1 cellular context compared by ENCODE assay signal in genomic region chr16:12613131-12613991, GRCh38.
A peak's percentile ranks its signal among the peaks of the same experiment; 100 is the strongest.
TF ChIP-seq lines count a peak whose summit lies in the region.

No MANE protein-coding gene starts in this region.

TF ChIP-seq in HepG2, 621 proteins besides CTCF, POLR2A, EP300 and RAD21 (continued from another document and continues in another):
- TF ChIP-seq, protein P1, sequence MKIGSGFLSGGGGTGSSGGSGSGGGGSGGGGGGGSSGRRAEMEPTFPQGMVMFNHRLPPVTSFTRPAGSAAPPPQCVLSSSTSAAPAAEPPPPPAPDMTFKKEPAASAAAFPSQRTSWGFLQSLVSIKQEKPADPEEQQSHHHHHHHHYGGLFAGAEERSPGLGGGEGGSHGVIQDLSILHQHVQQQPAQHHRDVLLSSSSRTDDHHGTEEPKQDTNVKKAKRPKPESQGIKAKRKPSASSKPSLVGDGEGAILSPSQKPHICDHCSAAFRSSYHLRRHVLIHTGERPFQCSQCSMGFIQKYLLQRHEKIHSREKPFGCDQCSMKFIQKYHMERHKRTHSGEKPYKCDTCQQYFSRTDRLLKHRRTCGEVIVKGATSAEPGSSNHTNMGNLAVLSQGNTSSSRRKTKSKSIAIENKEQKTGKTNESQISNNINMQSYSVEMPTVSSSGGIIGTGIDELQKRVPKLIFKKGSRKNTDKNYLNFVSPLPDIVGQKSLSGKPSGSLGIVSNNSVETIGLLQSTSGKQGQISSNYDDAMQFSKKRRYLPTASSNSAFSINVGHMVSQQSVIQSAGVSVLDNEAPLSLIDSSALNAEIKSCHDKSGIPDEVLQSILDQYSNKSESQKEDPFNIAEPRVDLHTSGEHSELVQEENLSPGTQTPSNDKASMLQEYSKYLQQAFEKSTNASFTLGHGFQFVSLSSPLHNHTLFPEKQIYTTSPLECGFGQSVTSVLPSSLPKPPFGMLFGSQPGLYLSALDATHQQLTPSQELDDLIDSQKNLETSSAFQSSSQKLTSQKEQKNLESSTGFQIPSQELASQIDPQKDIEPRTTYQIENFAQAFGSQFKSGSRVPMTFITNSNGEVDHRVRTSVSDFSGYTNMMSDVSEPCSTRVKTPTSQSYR (CRISPR knock-in tag; IDR thresholded peaks at IDR 0.05; ENCODE audit: borderline replicate concordance), result peak; percentile 28; the same call in 1 of the 2 replicates
- TF ChIP-seq ZNF75D (CRISPR knock-in tag; IDR thresholded peaks at IDR 0.05; ENCODE audit: borderline replicate concordance) (no peak), ZNF670 (CRISPR knock-in tag; IDR thresholded peaks at IDR 0.05; ENCODE audit: borderline replicate concordance) (peak; percentile 86), ZFP41 (CRISPR knock-in tag; IDR thresholded peaks at IDR 0.05; ENCODE audit: borderline replicate concordance) (no peak), PHF20 (CRISPR knock-in tag; IDR thresholded peaks at IDR 0.05) (no peak), RBAK (CRISPR knock-in tag; IDR thresholded peaks at IDR 0.05) (no peak), ZSCAN29 (CRISPR knock-in tag; conservative IDR thresholded peaks at IDR 0.05) (0 out of 2 replicates have a peak, but pooled peaks have one; percentile 69), BATF2 (CRISPR knock-in tag; IDR thresholded peaks at IDR 0.05) (no peak), PTBP1 (IDR thresholded peaks at IDR 0.05; ENCODE audit: low read depth, low read length, poor library complexity, severe bottlenecking) (no peak), ZNF576 (CRISPR knock-in tag; IDR thresholded peaks at IDR 0.05) (no peak), TCF7 (IDR thresholded peaks at IDR 0.05; ENCODE audit: low read depth) (peak; percentile 58), TOPORS (CRISPR knock-in tag; IDR thresholded peaks at IDR 0.05) (no peak), ZMYM3 (CRISPR knock-in tag; IDR thresholded peaks at IDR 0.05) (peak; percentile 59), U2AF2 (IDR thresholded peaks at IDR 0.05; ENCODE audit: low read depth, low read length) (no peak), NCOA2 (CRISPR knock-in tag; IDR thresholded peaks at IDR 0.05) (peak; percentile 90), AKAP8 (CRISPR knock-in tag; IDR thresholded peaks at IDR 0.05) (peak; percentile 74; the same call in 1 of the 2 replicates), HNRNPH1 (optimal IDR thresholded peaks at IDR 0.05; ENCODE audit: low read depth, low read length) (no peak), ZNF274 (CRISPR knock-in tag; IDR thresholded peaks at IDR 0.05) (no peak), ZNF607 (CRISPR knock-in tag; IDR thresholded peaks at IDR 0.05; ENCODE audit: borderline replicate concordance) (peak; percentile 21; the same call in 1 of the 2 replicates), ERF (CRISPR knock-in tag; IDR thresholded peaks at IDR 0.05) (peak; percentile 51), USF2 (IDR thresholded peaks at IDR 0.05; ENCODE audit: low read depth, low read length) (peak; percentile 75), USF2 (CRISPR knock-in tag; IDR thresholded peaks at IDR 0.05; ENCODE audit: borderline replicate concordance) (peak; percentile 75; the same call in 1 of the 2 replicates), ZSCAN9 (CRISPR knock-in tag; IDR thresholded peaks at IDR 0.05; ENCODE audit: borderline replicate concordance) (peak; percentile 33; the same call in 1 of the 2 replicates), ZNF44 (CRISPR knock-in tag; IDR thresholded peaks at IDR 0.05) (0 out of 2 replicates have a peak, but pooled peaks have one; percentile 30), HDAC6 (IDR thresholded peaks at IDR 0.05; ENCODE audit: low read depth, low read length) (no peak), ZNF839 (CRISPR knock-in tag; IDR thresholded peaks at IDR 0.05; ENCODE audit: borderline replicate concordance) (no peak), ZNF335 (CRISPR knock-in tag; IDR thresholded peaks at IDR 0.05) (peak; percentile 61; the same call in 1 of the 2 replicates), NFKB2 (CRISPR knock-in tag; IDR thresholded peaks at IDR 0.05; ENCODE audit: borderline replicate concordance) (no peak), ZNF710 (CRISPR knock-in tag; IDR thresholded peaks at IDR 0.05; ENCODE audit: borderline replicate concordance) (peak; percentile 93; the same call in 1 of the 2 replicates), ZNF136 (CRISPR knock-in tag; IDR thresholded peaks at IDR 0.05; ENCODE audit: low read depth) (no peak; the same call in 1 of the 2 replicates), ELF4 (CRISPR knock-in tag; IDR thresholded peaks at IDR 0.05; ENCODE audit: borderline replicate concordance) (peak; percentile 39; the same call in 1 of the 2 replicates), ZNF614 (CRISPR knock-in tag; IDR thresholded peaks at IDR 0.05; ENCODE audit: borderline replicate concordance) (peak; percentile 61; the same call in 1 of the 2 replicates), ZNF446 (CRISPR knock-in tag; IDR thresholded peaks at IDR 0.05) (no peak), ELF3 (CRISPR knock-in tag; IDR thresholded peaks at IDR 0.05) (peak; percentile 96), KDM5A (IDR thresholded peaks at IDR 0.05; ENCODE audit: borderline replicate concordance, low read length) (no peak), YEATS4 (CRISPR knock-in tag; IDR thresholded peaks at IDR 0.05; ENCODE audit: borderline replicate concordance) (0 out of 2 replicates have a peak, but pooled peaks have one; percentile 14), ZNF772 (CRISPR knock-in tag; IDR thresholded peaks at IDR 0.05) (peak; percentile 80; the same call in 1 of the 2 replicates)
- TF ChIP-seq, protein P2, sequence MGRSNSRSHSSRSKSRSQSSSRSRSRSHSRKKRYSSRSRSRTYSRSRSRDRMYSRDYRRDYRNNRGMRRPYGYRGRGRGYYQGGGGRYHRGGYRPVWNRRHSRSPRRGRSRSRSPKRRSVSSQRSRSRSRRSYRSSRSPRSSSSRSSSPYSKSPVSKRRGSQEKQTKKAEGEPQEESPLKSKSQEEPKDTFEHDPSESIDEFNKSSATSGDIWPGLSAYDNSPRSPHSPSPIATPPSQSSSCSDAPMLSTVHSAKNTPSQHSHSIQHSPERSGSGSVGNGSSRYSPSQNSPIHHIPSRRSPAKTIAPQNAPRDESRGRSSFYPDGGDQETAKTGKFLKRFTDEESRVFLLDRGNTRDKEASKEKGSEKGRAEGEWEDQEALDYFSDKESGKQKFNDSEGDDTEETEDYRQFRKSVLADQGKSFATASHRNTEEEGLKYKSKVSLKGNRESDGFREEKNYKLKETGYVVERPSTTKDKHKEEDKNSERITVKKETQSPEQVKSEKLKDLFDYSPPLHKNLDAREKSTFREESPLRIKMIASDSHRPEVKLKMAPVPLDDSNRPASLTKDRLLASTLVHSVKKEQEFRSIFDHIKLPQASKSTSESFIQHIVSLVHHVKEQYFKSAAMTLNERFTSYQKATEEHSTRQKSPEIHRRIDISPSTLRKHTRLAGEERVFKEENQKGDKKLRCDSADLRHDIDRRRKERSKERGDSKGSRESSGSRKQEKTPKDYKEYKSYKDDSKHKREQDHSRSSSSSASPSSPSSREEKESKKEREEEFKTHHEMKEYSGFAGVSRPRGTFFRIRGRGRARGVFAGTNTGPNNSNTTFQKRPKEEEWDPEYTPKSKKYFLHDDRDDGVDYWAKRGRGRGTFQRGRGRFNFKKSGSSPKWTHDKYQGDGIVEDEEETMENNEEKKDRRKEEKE (IDR thresholded peaks at IDR 0.05), result no peak
- TF ChIP-seq, protein P3, sequence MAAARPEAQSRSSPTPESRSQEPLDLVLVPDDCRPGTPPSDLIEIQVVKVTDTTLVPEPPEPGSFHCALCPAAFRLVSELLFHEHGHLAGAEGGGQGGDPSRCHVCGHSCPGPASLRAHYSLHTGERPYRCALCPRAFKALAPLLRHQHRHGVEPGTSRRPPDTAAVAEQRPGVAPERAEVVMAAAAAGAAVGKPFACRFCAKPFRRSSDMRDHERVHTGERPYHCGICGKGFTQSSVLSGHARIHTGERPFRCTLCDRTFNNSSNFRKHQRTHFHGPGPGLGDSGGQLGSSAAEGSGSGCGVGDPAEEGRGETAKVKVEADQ (CRISPR knock-in tag; IDR thresholded peaks at IDR 0.05; ENCODE audit: borderline replicate concordance), result peak; percentile 56; the same call in 1 of the 2 replicates
- TF ChIP-seq, protein P4, sequence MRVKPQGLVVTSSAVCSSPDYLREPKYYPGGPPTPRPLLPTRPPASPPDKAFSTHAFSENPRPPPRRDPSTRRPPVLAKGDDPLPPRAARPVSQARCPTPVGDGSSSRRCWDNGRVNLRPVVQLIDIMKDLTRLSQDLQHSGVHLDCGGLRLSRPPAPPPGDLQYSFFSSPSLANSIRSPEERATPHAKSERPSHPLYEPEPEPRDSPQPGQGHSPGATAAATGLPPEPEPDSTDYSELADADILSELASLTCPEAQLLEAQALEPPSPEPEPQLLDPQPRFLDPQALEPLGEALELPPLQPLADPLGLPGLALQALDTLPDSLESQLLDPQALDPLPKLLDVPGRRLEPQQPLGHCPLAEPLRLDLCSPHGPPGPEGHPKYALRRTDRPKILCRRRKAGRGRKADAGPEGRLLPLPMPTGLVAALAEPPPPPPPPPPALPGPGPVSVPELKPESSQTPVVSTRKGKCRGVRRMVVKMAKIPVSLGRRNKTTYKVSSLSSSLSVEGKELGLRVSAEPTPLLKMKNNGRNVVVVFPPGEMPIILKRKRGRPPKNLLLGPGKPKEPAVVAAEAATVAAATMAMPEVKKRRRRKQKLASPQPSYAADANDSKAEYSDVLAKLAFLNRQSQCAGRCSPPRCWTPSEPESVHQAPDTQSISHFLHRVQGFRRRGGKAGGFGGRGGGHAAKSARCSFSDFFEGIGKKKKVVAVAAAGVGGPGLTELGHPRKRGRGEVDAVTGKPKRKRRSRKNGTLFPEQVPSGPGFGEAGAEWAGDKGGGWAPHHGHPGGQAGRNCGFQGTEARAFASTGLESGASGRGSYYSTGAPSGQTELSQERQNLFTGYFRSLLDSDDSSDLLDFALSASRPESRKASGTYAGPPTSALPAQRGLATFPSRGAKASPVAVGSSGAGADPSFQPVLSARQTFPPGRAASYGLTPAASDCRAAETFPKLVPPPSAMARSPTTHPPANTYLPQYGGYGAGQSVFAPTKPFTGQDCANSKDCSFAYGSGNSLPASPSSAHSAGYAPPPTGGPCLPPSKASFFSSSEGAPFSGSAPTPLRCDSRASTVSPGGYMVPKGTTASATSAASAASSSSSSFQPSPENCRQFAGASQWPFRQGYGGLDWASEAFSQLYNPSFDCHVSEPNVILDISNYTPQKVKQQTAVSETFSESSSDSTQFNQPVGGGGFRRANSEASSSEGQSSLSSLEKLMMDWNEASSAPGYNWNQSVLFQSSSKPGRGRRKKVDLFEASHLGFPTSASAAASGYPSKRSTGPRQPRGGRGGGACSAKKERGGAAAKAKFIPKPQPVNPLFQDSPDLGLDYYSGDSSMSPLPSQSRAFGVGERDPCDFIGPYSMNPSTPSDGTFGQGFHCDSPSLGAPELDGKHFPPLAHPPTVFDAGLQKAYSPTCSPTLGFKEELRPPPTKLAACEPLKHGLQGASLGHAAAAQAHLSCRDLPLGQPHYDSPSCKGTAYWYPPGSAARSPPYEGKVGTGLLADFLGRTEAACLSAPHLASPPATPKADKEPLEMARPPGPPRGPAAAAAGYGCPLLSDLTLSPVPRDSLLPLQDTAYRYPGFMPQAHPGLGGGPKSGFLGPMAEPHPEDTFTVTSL (CRISPR knock-in tag; IDR thresholded peaks at IDR 0.05; ENCODE audit: borderline replicate concordance), result peak; percentile 93; the same call in 1 of the 2 replicates
- TF ChIP-seq, protein P5, sequence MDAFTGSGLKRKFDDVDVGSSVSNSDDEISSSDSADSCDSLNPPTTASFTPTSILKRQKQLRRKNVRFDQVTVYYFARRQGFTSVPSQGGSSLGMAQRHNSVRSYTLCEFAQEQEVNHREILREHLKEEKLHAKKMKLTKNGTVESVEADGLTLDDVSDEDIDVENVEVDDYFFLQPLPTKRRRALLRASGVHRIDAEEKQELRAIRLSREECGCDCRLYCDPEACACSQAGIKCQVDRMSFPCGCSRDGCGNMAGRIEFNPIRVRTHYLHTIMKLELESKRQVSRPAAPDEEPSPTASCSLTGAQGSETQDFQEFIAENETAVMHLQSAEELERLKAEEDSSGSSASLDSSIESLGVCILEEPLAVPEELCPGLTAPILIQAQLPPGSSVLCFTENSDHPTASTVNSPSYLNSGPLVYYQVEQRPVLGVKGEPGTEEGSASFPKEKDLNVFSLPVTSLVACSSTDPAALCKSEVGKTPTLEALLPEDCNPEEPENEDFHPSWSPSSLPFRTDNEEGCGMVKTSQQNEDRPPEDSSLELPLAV (CRISPR knock-in tag; conservative IDR thresholded peaks at IDR 0.05; ENCODE audit: low read depth), result no peak
